ENCODE assay signal across 1 cellular context in the genomic region with DNA sequence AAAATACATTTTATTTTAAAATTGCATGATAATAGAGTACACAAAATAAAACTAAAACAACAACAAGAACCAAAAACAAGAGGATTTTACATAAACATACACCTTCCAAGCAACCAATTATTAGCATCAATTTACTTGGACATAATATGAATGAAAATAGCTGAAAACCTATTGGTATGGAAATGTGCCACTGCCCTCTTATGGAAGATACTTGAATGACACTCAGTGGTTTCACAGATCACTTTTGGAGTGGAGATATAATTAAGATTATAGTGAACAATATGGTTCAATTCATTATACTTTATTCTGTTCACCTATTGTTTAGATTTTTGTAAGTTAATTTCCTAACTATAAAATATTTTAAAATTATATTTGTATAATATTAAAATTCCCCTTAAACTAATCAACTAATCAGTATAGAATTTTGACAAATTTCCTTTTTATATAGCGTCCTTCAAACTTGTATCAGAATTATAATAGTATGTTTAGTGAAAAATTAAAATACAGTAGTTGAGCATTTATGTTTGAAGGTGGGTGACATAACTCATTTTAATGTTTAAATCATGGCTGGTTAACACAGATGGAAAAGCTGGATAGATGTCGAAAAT.
TF ChIP-seq lines count a peak whose summit lies in the region.

No MANE protein-coding gene starts in this region.

TF ChIP-seq in GM23338, 12 proteins besides CTCF, POLR2A, EP300 and RAD21 (continued from another document):
- TF ChIP-seq, protein P1, sequence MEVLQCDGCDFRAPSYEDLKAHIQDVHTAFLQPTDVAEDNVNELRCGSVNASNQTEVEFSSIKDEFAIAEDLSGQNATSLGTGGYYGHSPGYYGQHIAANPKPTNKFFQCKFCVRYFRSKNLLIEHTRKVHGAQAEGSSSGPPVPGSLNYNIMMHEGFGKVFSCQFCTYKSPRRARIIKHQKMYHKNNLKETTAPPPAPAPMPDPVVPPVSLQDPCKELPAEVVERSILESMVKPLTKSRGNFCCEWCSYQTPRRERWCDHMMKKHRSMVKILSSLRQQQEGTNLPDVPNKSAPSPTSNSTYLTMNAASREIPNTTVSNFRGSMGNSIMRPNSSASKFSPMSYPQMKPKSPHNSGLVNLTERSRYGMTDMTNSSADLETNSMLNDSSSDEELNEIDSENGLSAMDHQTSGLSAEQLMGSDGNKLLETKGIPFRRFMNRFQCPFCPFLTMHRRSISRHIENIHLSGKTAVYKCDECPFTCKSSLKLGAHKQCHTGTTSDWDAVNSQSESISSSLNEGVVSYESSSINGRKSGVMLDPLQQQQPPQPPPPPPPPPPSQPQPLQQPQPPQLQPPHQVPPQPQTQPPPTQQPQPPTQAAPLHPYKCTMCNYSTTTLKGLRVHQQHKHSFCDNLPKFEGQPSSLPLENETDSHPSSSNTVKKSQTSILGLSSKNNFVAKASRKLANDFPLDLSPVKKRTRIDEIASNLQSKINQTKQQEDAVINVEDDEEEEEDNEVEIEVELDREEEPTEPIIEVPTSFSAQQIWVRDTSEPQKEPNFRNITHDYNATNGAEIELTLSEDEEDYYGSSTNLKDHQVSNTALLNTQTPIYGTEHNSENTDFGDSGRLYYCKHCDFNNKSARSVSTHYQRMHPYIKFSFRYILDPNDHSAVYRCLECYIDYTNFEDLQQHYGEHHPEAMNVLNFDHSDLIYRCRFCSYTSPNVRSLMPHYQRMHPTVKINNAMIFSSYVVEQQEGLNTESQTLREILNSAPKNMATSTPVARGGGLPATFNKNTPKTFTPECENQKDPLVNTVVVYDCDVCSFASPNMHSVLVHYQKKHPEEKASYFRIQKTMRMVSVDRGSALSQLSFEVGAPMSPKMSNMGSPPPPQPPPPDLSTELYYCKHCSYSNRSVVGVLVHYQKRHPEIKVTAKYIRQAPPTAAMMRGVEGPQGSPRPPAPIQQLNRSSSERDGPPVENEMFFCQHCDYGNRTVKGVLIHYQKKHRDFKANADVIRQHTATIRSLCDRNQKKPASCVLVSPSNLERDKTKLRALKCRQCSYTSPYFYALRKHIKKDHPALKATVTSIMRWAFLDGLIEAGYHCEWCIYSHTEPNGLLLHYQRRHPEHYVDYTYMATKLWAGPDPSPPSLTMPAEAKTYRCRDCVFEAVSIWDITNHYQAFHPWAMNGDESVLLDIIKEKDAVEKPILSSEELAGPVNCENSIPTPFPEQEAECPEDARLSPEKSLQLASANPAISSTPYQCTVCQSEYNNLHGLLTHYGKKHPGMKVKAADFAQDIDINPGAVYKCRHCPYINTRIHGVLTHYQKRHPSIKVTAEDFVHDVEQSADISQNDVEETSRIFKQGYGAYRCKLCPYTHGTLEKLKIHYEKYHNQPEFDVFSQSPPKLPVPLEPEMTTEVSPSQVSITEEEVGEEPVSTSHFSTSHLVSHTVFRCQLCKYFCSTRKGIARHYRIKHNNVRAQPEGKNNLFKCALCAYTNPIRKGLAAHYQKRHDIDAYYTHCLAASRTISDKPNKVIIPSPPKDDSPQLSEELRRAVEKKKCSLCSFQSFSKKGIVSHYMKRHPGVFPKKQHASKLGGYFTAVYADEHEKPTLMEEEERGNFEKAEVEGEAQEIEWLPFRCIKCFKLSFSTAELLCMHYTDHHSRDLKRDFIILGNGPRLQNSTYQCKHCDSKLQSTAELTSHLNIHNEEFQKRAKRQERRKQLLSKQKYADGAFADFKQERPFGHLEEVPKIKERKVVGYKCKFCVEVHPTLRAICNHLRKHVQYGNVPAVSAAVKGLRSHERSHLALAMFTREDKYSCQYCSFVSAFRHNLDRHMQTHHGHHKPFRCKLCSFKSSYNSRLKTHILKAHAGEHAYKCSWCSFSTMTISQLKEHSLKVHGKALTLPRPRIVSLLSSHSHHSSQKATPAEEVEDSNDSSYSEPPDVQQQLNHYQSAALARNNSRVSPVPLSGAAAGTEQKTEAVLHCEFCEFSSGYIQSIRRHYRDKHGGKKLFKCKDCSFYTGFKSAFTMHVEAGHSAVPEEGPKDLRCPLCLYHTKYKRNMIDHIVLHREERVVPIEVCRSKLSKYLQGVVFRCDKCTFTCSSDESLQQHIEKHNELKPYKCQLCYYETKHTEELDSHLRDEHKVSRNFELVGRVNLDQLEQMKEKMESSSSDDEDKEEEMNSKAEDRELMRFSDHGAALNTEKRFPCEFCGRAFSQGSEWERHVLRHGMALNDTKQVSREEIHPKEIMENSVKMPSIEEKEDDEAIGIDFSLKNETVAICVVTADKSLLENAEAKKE (CRISPR knock-in tag; IDR thresholded peaks at IDR 0.05), result no peak
- TF ChIP-seq NANOG (IDR thresholded peaks at IDR 0.05; ENCODE audit: borderline replicate concordance) (no peak), JUNB (IDR thresholded peaks at IDR 0.05; ENCODE audit: unreplicated experiment) (no peak), REST (IDR thresholded peaks at IDR 0.05; ENCODE audit: unreplicated experiment) (no peak), ZNF331 (CRISPR knock-in tag; IDR thresholded peaks at IDR 0.05; ENCODE audit: low read depth) (no peak), POLR2AphosphoS5 (IDR thresholded peaks at IDR 0.05; ENCODE audit: low read depth) (no peak), EZH2 (IDR thresholded peaks at IDR 0.05; ENCODE audit: low read depth, unreplicated experiment) (no peak)
TF ChIP-seq in GM23338: peak in this region for 0.
